ENCODE assay signal across 8 cellular contexts in the genomic region with DNA sequence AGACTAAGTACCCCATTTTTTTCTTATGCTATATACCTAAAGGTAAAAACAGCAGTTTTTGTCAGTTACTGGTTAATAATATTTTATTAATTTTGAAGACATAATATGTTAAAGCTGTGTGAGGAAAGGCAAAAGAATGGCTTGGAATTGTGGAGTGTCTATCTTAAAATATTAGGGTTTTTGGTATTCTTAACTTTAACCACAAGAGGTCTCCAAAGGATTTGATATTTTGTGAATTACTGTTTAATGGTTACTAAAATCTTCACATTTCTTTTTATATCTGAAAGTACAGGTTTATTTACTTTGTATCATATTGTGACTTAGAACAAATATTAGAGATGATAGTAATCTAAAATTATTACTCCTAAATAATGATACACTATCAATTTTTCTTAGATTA. TPM values are rescaled to one million over a fixed set of nuclear protein-coding genes. Genes with fewer than 3 reads are reported as not detected.
DNase-seq lines count a peak whose midpoint lies in the region; ATAC-seq and TF ChIP-seq lines count a peak whose summit lies in the region.

No MANE protein-coding gene starts in this region.

- H4K5ac ChIP-seq in mesendoderm (ENCODE audit: low read length), result no peak overlapping the region

- TF ChIP-seq CTCF in CD4-positive, alpha-beta T cell (IDR thresholded peaks at IDR 0.05), result peak; percentile 27
- TF ChIP-seq CTCF in brain (conservative IDR thresholded peaks at IDR 0.05) (peak; percentile 68 to 71), tibial artery (IDR thresholded peaks at IDR 0.05) (peak in 1 of 2 experiments; percentile 32)

- no peak overlapping the region for H2AFZ ChIP-seq in Karpas-422 (ENCODE audit: low read length)

- H2BK15ac ChIP-seq in mesendoderm (replicated peaks; ENCODE audit: low read depth), result no peak overlapping the region

- peaks cover 22% of the 10 kb centered on the region for H3K4me1 Mint-ChIP-seq in CD4-positive, alpha-beta T cell (ENCODE audit: low read depth)
- H3K4me1 Mint-ChIP-seq in brain, result peaks cover 5% of the 10 kb centered on the region

- ATAC-seq in CD4-positive, alpha-beta T cell (ENCODE audit: poor library complexity), result no peak

- H2AK5ac ChIP-seq in mesendoderm (ENCODE audit: low read length), result no peak overlapping the region

- peaks cover 45% of the 10 kb centered on the region for H3K36me3 Mint-ChIP-seq in CD4-positive, alpha-beta T cell (ENCODE audit: low read depth)
- H3K36me3 Mint-ChIP-seq in brain, result peaks cover 33% of the 10 kb centered on the region

- DNase-seq in CD4-positive, alpha-beta T cell, result no peak
- peak; percentile 63 for DNase-seq in Karpas-422
- peak; percentile 14 for DNase-seq in mesendoderm
- no peak for DNase-seq in tibial artery
- no peak for DNase-seq in iPS-NIHi7 (ENCODE audit: extremely low spot score)
- DNase-seq in SHP77 (lab: John Stamatoyannopoulos, UW), result no peak
- no peak for DNase-seq in activated CD4-positive, alpha-beta T cell treated with anti-CD3 and anti-CD28 coated beads for 48 hours

- H3K18ac ChIP-seq in mesendoderm (ENCODE audit: low read length), result no peak overlapping the region

- no peaks in the 10 kb centered on the region for H3K9me2 ChIP-seq in Karpas-422 (replicated peaks; ENCODE audit: insufficient read depth, low read length)

- no peak overlapping the region for H3K56ac ChIP-seq in mesendoderm (ENCODE audit: low read length)

- intact Hi-C loops in CD4-positive, alpha-beta T cell (cut with DNase I, micrococcal nuclease), result loop anchor here (1.0 to 10.0 kb wide), 6 partner anchors 421 to 618 kb away; a partner anchor contains a TSS
- intact Hi-C loops in tibial artery (cut with DNase I; ENCODE audit: low total_unique reads), result no loop called here

- H3K9ac ChIP-seq in Karpas-422 (ENCODE audit: low read length), result no peak overlapping the region
- no peak overlapping the region for H3K9ac ChIP-seq in mesendoderm (ENCODE audit: low read length)

- peaks cover 33% of the 10 kb centered on the region for H3K4me1 ChIP-seq in Karpas-422 (ENCODE audit: low read length)
- no peaks in the 10 kb centered on the region for H3K4me1 ChIP-seq in mesendoderm (ENCODE audit: control insufficient read depth, low read depth, low read length)
- H3K4me1 ChIP-seq in tibial artery, result no peaks in the 10 kb centered on the region

- no peak overlapping the region for H3K4me3 Mint-ChIP-seq in CD4-positive, alpha-beta T cell
- H3K4me3 Mint-ChIP-seq in brain, result no peak overlapping the region

- H3K4me3 ChIP-seq in Karpas-422 (ENCODE audit: low read length), result no peak overlapping the region
- H3K4me3 ChIP-seq in mesendoderm (ENCODE audit: low read length), result no peak overlapping the region
- no peak overlapping the region for H3K4me3 ChIP-seq in tibial artery

- no peaks in the 10 kb centered on the region for H3K9me3 Mint-ChIP-seq in CD4-positive, alpha-beta T cell
- peaks cover 0 to 8% (median 0%) of the 10 kb centered on the region in 5 experiments for H3K9me3 Mint-ChIP-seq in brain

- no peaks in the 10 kb centered on the region for H3K9me3 ChIP-seq in CD4-positive, alpha-beta T cell (ENCODE audit: control insufficient read depth, low read length)
- no peaks in the 10 kb centered on the region for H3K9me3 ChIP-seq in Karpas-422 (ENCODE audit: low read length)
- H3K9me3 ChIP-seq in tibial artery, result no peaks in the 10 kb centered on the region

- CTCF ChIA-PET in CD4-positive, alpha-beta T cell (lab: Charles Lee), result interaction anchor here (1.3 to 2.3 kb wide), 2 partner anchors 421 to 509 kb away, joined by 4 to 10 read pairs; no protein-coding TSS in a partner anchor

- no peak overlapping the region for H2BK5ac ChIP-seq in mesendoderm (ENCODE audit: low read length)

- POLR2A ChIA-PET in CD4-positive, alpha-beta T cell (lab: Charles Lee), result interaction anchor here (0.7 kb wide), 1 partner anchor 420 kb away, joined by 3 read pairs; no protein-coding TSS in a partner anchor

- no peak overlapping the region for H3K27ac ChIP-seq in CD4-positive, alpha-beta T cell (ENCODE audit: low read depth, low read length)
- H3K27ac ChIP-seq in Karpas-422 (ENCODE audit: low read length) (0 out of 2 replicates have a peak overlapping the region, but pooled peaks have one; percentile 30), mesendoderm (ENCODE audit: low read depth, low read length) (no peak overlapping the region), tibial artery (no peak overlapping the region)

- H3K79me1 ChIP-seq in mesendoderm (ENCODE audit: low read length), result no peaks in the 10 kb centered on the region

- H3K23ac ChIP-seq in mesendoderm (ENCODE audit: low read length), result no peak overlapping the region

- no peak overlapping the region for H3K4me2 ChIP-seq in Karpas-422 (ENCODE audit: low read depth, low read length, poor library complexity, severe bottlenecking)
- no peak overlapping the region for H3K4me2 ChIP-seq in mesendoderm (ENCODE audit: low read length)

- H2BK120ac ChIP-seq in mesendoderm (ENCODE audit: low read depth, low read length), result no peak overlapping the region

- H4K8ac ChIP-seq in mesendoderm (ENCODE audit: low read depth, low read length), result no peak overlapping the region

- H3K27me3 Mint-ChIP-seq in CD4-positive, alpha-beta T cell, result no peaks in the 10 kb centered on the region
- no peaks in the 10 kb centered on the region for H3K27me3 Mint-ChIP-seq in brain

- H3K36me3 ChIP-seq in Karpas-422 (ENCODE audit: insufficient read depth, low read length) (peaks cover 26% of the 10 kb centered on the region), mesendoderm (ENCODE audit: control insufficient read depth, insufficient read depth, low read length) (no peaks in the 10 kb centered on the region), tibial artery (peaks cover 4 to 9% (median 5%) of the 10 kb centered on the region in 3 donors)

- H3K27ac Mint-ChIP-seq in CD4-positive, alpha-beta T cell, result no peak overlapping the region
- H3K27ac Mint-ChIP-seq in brain, result no peak overlapping the region

- H3K27me3 ChIP-seq in CD4-positive, alpha-beta T cell (ENCODE audit: control insufficient read depth, insufficient read depth, low read length), result no peaks in the 10 kb centered on the region
- H3K27me3 ChIP-seq in Karpas-422 (ENCODE audit: low read length) (no peaks in the 10 kb centered on the region), mesendoderm (ENCODE audit: insufficient read depth, low read length, poor library complexity) (no peaks in the 10 kb centered on the region), tibial artery (no peaks in the 10 kb centered on the region)

- H3K79me2 ChIP-seq in Karpas-422 (ENCODE audit: low read length) (peaks cover 72% of the 10 kb centered on the region), mesendoderm (ENCODE audit: control insufficient read depth, insufficient read depth, low read length) (no peaks in the 10 kb centered on the region)

- no peak overlapping the region for H3K4ac ChIP-seq in mesendoderm (ENCODE audit: low read depth, low read length)

- H4K20me1 ChIP-seq in Karpas-422 (ENCODE audit: insufficient read depth, low read depth, low read length), result no peaks in the 10 kb centered on the region

RNA-seq across cellular contexts. Expression of a gene that starts 32.0 kb away (rescaled TPM):
- total RNA-seq in CD4-positive, alpha-beta T cell, result 1 to 10 TPM; 3.6 to 4.0 TPM
- total RNA-seq in Karpas-422 (2014; rRNA removed; shearing (Covaris generic); ENCODE audit: low replicate concordance), result 36.2 and 76.1 TPM in 2 replicates
- polyA plus RNA-seq in brain (ENCODE audit: insufficient read depth, low read depth, low replicate concordance), result 28.3 TPM
- polyA plus RNA-seq in mesendoderm (2013, experiment 1 of 2), result 96.9 TPM
- 96.7 TPM for polyA plus RNA-seq in mesendoderm (2013, experiment 2 of 2)

RNA-seq across cellular contexts. Expression of a gene that starts 32.3 kb away (rescaled TPM):
- 10 to 100 TPM; 11.3 to 13.0 TPM for total RNA-seq in CD4-positive, alpha-beta T cell
- total RNA-seq in Karpas-422 (2014; rRNA removed; shearing (Covaris generic); ENCODE audit: low replicate concordance), result 11.1 and 24.6 TPM in 2 replicates
- polyA plus RNA-seq in brain (ENCODE audit: insufficient read depth, low read depth, low replicate concordance), result 6.6 TPM
- polyA plus RNA-seq in mesendoderm (2013, experiment 1 of 2), result 12.4 TPM
- polyA plus RNA-seq in mesendoderm (2013, experiment 2 of 2), result 12.5 TPM

Comparison
In these comparisons a context has a peak if more than half of its experiments do, and no peak if none do; other contexts are left out.
1. DNase-seq: peak in Karpas-422 (single experiment) and mesendoderm (single experiment); none in CD4-positive, alpha-beta T cell (0 of 10), tibial artery (0 of 2), iPS-NIHi7 (single experiment), SHP77 (0 of 2) and activated CD4-positive, alpha-beta T cell treated with anti-CD3 and anti-CD28 coated beads for 48 hours (single experiment).